ENCODE assay signal across 8 cellular contexts in the genomic region with DNA sequence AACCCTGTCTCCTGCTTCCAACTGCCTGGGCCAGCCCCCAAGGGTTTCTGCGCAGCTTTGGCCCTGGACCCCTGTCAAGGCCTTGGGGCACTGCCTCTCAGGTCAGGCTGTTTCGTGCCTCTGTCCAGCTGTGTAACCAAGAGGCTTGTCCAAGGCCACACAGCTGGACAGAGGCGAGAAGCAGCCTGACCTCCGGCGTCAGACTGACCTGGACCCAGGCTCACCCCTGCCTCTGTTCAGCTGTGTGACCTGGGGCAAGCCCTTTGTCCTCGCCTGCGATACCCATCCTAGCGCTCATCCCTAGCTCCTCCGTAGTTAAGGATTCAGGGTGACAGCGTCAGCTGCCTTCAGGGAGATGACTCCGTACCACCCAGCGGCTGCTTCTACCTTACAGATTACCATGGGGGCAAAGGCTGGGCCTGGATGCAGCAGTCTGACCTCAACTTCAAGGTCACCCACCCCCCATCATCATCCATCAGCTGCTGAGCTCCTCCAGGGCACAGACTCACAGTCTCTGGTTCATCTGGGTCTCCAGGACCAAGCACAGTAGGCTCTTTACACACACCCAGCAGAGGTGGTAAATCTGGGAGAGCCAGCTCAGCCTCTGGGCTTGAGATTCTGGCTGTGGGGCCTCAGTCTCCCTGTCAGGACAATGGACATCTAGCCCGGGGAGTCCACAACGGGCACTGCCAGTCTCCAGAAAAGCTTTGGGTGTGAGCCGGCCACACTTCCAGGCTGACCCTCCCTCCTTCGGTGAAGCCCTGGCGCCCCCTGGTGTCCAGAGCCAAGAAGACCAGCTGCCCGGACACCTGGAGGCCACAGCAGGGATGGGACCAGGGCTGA. TPM values are rescaled to one million over a fixed set of nuclear protein-coding genes. Genes with fewer than 3 reads are reported as not detected.
A peak's percentile ranks its signal among the peaks of the same experiment; 100 is the strongest.
DNase-seq lines count a peak whose midpoint lies in the region; ATAC-seq and TF ChIP-seq lines count a peak whose summit lies in the region.

No MANE protein-coding gene starts in this region.

- DNase-seq in GM03348 (ENCODE audit: low spot score): peak; percentile 94
- peak; percentile 70 for DNase-seq in NOMO-1 treated with DMSO at 0.1 percent for 48 hours (lab: John Stamatoyannopoulos, UW; ENCODE audit: unreplicated experiment)
- peak; percentile 88 for DNase-seq in activated CD8-positive, alpha-beta memory T cell treated with anti-CD3 and anti-CD28 coated beads, Interleukin-2, amount 10 ng/mL, durations not matched to agents 7 days and 5 days
- DNase-seq in endothelial cell (ENCODE audit: low spot score): peak; percentile 97
- peak; percentile 44 for DNase-seq in middle frontal gyrus (ENCODE audit: extremely low spot score, low spot score)
- peak; percentile 55 to 62 for DNase-seq in stimulated activated CD8-positive, alpha-beta memory T cell treated with anti-CD3 and anti-CD28 coated beads, Interleukin-4, amount 100 ng/mL, for 4 hours (ENCODE audit: low read depth in 2 of 2, low spot score in 1 of 2)

- H3K4me3 Mint-ChIP-seq in activated CD8-positive, alpha-beta memory T cell treated with anti-CD3 and anti-CD28 coated beads, Interleukin-2, amount 10 ng/mL, durations not matched to agents 7 days and 5 days: no peak overlapping the region
- H3K4me3 Mint-ChIP-seq in endothelial cell (ENCODE audit: unreplicated experiment): no peak overlapping the region

- ATAC-seq in HG03460 (IDR thresholded peaks at IDR 0.05; ENCODE audit: unreplicated experiment) (peak; percentile 53), GM21786 (IDR thresholded peaks at IDR 0.05; ENCODE audit: unreplicated experiment) (no peak)
- ATAC-seq in activated CD8-positive, alpha-beta memory T cell treated with anti-CD3 and anti-CD28 coated beads, Interleukin-2, amount 10 ng/mL, durations not matched to agents 7 days and 5 days: peak; percentile 86

- CTCF ChIA-PET in activated CD8-positive, alpha-beta memory T cell treated with anti-CD3 and anti-CD28 coated beads, Interleukin-2, amount 10 ng/mL, durations not matched to agents 7 days and 5 days (lab: Charles Lee): interaction anchor here (0.7 to 5.3 kb wide), 65 partner anchors 8 to 529 kb away, joined by 3 to 64 read pairs (median 6); partner anchors contain the start of genes CDK9, ENG, FPGS and SH2D3C

- H3K36me3 Mint-ChIP-seq in activated CD8-positive, alpha-beta memory T cell treated with anti-CD3 and anti-CD28 coated beads, Interleukin-2, amount 10 ng/mL, durations not matched to agents 7 days and 5 days: peaks cover 2% of the 10 kb centered on the region
- H3K36me3 Mint-ChIP-seq in endothelial cell (ENCODE audit: low read depth, unreplicated experiment): peaks cover 15% of the 10 kb centered on the region

- no peaks in the 10 kb centered on the region for H3K27me3 Mint-ChIP-seq in activated CD8-positive, alpha-beta memory T cell treated with anti-CD3 and anti-CD28 coated beads, Interleukin-2, amount 10 ng/mL, durations not matched to agents 7 days and 5 days
- H3K27me3 Mint-ChIP-seq in endothelial cell (ENCODE audit: unreplicated experiment): peaks cover 12% of the 10 kb centered on the region

- H3K27ac Mint-ChIP-seq in activated CD8-positive, alpha-beta memory T cell treated with anti-CD3 and anti-CD28 coated beads, Interleukin-2, amount 10 ng/mL, durations not matched to agents 7 days and 5 days: no peak overlapping the region
- no peak overlapping the region for H3K27ac Mint-ChIP-seq in endothelial cell (ENCODE audit: unreplicated experiment)

- peak; percentile 91 for TF ChIP-seq CTCF in endothelial cell (IDR thresholded peaks at IDR 0.05; ENCODE audit: unreplicated experiment)

- no peaks in the 10 kb centered on the region for H3K9me3 Mint-ChIP-seq in activated CD8-positive, alpha-beta memory T cell treated with anti-CD3 and anti-CD28 coated beads, Interleukin-2, amount 10 ng/mL, durations not matched to agents 7 days and 5 days (ENCODE audit: low read depth)
- no peaks in the 10 kb centered on the region for H3K9me3 Mint-ChIP-seq in endothelial cell (ENCODE audit: unreplicated experiment)

- H3K4me1 Mint-ChIP-seq in activated CD8-positive, alpha-beta memory T cell treated with anti-CD3 and anti-CD28 coated beads, Interleukin-2, amount 10 ng/mL, durations not matched to agents 7 days and 5 days: peaks cover 15% of the 10 kb centered on the region
- peaks cover 38% of the 10 kb centered on the region for H3K4me1 Mint-ChIP-seq in endothelial cell (ENCODE audit: unreplicated experiment)

RNA-seq across cellular contexts. Expression of gene AK1, which starts 7.9 kb away (rescaled TPM):
- total RNA-seq in activated CD8-positive, alpha-beta memory T cell treated with anti-CD3 and anti-CD28 coated beads, Interleukin-2, amount 10 ng/mL, durations not matched to agents 7 days and 5 days: 10 to 100 TPM; 33.6 to 34.3 TPM
- 63.3 TPM for total RNA-seq in endothelial cell (ENCODE audit: unreplicated experiment)

RNA-seq across cellular contexts. Expression of gene ENG, which starts 15.1 kb away (rescaled TPM):
- total RNA-seq in activated CD8-positive, alpha-beta memory T cell treated with anti-CD3 and anti-CD28 coated beads, Interleukin-2, amount 10 ng/mL, durations not matched to agents 7 days and 5 days: 10 to 100 TPM; 18.4 to 21.3 TPM
- 113 TPM for total RNA-seq in endothelial cell (ENCODE audit: unreplicated experiment)

RNA-seq across cellular contexts. Expression of gene ST6GALNAC6, which starts 29.9 kb away (rescaled TPM):
- 10 to 100 TPM; 75.7 to 93.5 TPM for total RNA-seq in activated CD8-positive, alpha-beta memory T cell treated with anti-CD3 and anti-CD28 coated beads, Interleukin-2, amount 10 ng/mL, durations not matched to agents 7 days and 5 days
- 80.0 TPM for total RNA-seq in endothelial cell (ENCODE audit: unreplicated experiment)

RNA-seq across cellular contexts. Expression of gene ST6GALNAC4, which starts 47.3 kb away (rescaled TPM):
- 10 to 100 TPM; 64.7 to 71.4 TPM for total RNA-seq in activated CD8-positive, alpha-beta memory T cell treated with anti-CD3 and anti-CD28 coated beads, Interleukin-2, amount 10 ng/mL, durations not matched to agents 7 days and 5 days
- 25.0 TPM for total RNA-seq in endothelial cell (ENCODE audit: unreplicated experiment)

Comparison
In these comparisons a context has a peak if more than half of its experiments do, and no peak if none do; other contexts are left out.
1. DNase-seq: peak in every context shown above with its lines; median percentile 97 in endothelial cell; 94 in GM03348; 88 in activated CD8-positive, alpha-beta memory T cell treated with anti-CD3 and anti-CD28 coated beads, Interleukin-2, amount 10 ng/mL, durations not matched to agents 7 days and 5 days; 70 in NOMO-1 treated with DMSO at 0.1 percent for 48 hours; 58 in stimulated activated CD8-positive, alpha-beta memory T cell treated with anti-CD3 and anti-CD28 coated beads, Interleukin-4, amount 100 ng/mL, for 4 hours; 44 in middle frontal gyrus.